ENCODE assay signal across 13 cellular contexts in the genomic region with DNA sequence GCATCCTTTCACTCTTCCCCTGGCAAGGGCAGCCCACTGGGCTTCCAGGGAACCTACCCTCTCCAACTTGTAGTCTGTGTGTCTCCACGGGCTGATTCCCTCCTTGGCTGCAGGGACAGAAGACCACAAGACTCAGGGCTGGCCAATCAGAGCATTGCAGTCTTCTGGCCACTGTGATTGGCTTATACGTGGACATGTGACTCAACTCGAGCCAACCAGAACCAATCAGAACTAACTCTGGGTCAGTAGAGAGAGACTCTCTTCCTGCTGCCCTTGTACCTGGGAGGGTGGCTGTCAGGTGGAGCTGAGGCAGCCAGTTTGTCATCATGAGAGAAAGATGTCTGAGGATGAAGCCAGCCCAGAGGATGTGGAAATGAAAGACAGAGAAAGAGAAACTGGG.
DNase-seq lines count a peak whose midpoint lies in the region; ATAC-seq, FAIRE-seq and TF ChIP-seq lines count a peak whose summit lies in the region.
"Had no signal": no experiment of that assay in that cellular context is flagged by ENCODE, and none has a peak within 500 bp of the region (broad histone marks: within the 10 kb centered on the region; RNA-seq: fewer than 3 reads in every experiment).

No MANE protein-coding gene starts in this region.

- 89 to 96% methylated on average over 3 of the region's 3 CpGs for WGBS in lung, 2 donors

- ATAC-seq in WTC11 (peak; percentile 14; the same call in 1 of the 2 replicates), lung (ENCODE audit: insufficient read depth, low FRiP score) (no peak), thoracic aorta (ENCODE audit: insufficient number of reproducible peaks, low FRiP score, low read depth) (no peak), natural killer cell (no peak)
- ATAC-seq: stimulated activated naive CD8-positive, alpha-beta T cell treated with anti-CD3 and anti-CD28 coated beads, Interleukin-15, Interleukin-2, amounts not matched to agents 100 U/mL and 50 U/mL, for 24 hours had no signal

- H3K27me3 ChIP-seq in lung (ENCODE audit: control insufficient read depth, insufficient read depth) (no peaks in the 10 kb centered on the region), thoracic aorta (replicated peaks; ENCODE audit: insufficient read depth) (no peaks in the 10 kb centered on the region)

- TF ChIP-seq CTCF in WTC11 (IDR thresholded peaks at IDR 0.05) = no peak
- no peak for TF ChIP-seq CTCF in lung (IDR thresholded peaks at IDR 0.05; ENCODE audit: control extremely low read depth, extremely low read depth)
- no peak for TF ChIP-seq CTCF in thoracic aorta (IDR thresholded peaks at IDR 0.05)
- TF ChIP-seq CTCF in natural killer cell (IDR thresholded peaks at IDR 0.05) = no peak

- no peak for FAIRE-seq in GM12891 (lab: Jason Lieb, UNC)
- FAIRE-seq: islet of Langerhans had no signal

- H3K4me1 Mint-ChIP-seq in WTC11 (peaks cover 20% of the 10 kb centered on the region), natural killer cell (peaks cover 5 to 17% of the 10 kb centered on the region in 2 donors)
- H3K4me1 Mint-ChIP-seq: naive B cell had no signal

- POLR2A ChIA-PET in WTC11 (lab: Charles Lee) = no interaction called here

- no peak for TF ChIP-seq EP300 in Ishikawa (IDR thresholded peaks at IDR 0.05; ENCODE audit: borderline replicate concordance)

- H3K4me1 ChIP-seq in lung (ENCODE audit: control insufficient read depth in 2 of 2, insufficient read depth in 2 of 2, low read length in 2 of 2) (peaks cover 3 to 8% of the 10 kb centered on the region in 2 donors), thoracic aorta (ENCODE audit: control insufficient read depth in 1 of 2, low read depth in 2 of 2) (peaks cover 35 to 79% of the 10 kb centered on the region in 2 donors)

- intact Hi-C loops in natural killer cell (cut with micrococcal nuclease) = no loop called here

- DNase-seq in WTC11 (ENCODE audit: low spot score) = no peak
- no peak for DNase-seq in lung (ENCODE audit: low spot score)
- no peak for DNase-seq in thoracic aorta (ENCODE audit: low spot score)
- no peak for DNase-seq in natural killer cell
- DNase-seq in GM12891 (ENCODE audit: insufficient read length, low spot score) = no peak
- no peak for DNase-seq in effector CD4-positive, alpha-beta T cell
- DNase-seq: activated CD4-positive, alpha-beta T cell treated with anti-CD3 and anti-CD28 coated beads for 1 hour; CD4-positive, alpha-beta T cell; naive B cell; stimulated activated naive CD8-positive, alpha-beta T cell treated with anti-CD3 and anti-CD28 coated beads, Interleukin-15, Interleukin-2, amounts not matched to agents 100 U/mL and 50 U/mL, for 24 hours had no signal

- CTCF ChIA-PET in WTC11 (lab: Charles Lee) = no interaction called here

- no peak overlapping the region for H3K27ac Mint-ChIP-seq in WTC11
- H3K27ac Mint-ChIP-seq in natural killer cell = no peak overlapping the region
- H3K27ac Mint-ChIP-seq: CD4-positive, alpha-beta T cell had no signal

- H3K4me3 Mint-ChIP-seq in WTC11 (no peak overlapping the region), natural killer cell (no peak overlapping the region)
- H3K4me3 Mint-ChIP-seq: CD4-positive, alpha-beta T cell; naive B cell had no signal

- no peaks in the 10 kb centered on the region for H3K36me3 ChIP-seq in lung (ENCODE audit: control insufficient read depth in 2 of 2, insufficient read depth in 2 of 2, low read length in 2 of 2)
- H3K36me3 ChIP-seq in thoracic aorta = no peaks in the 10 kb centered on the region

- H3K27me3 Mint-ChIP-seq in WTC11 (ENCODE audit: low read depth) = no peaks in the 10 kb centered on the region; the same call in 1 of the 2 replicates
- no peaks in the 10 kb centered on the region for H3K27me3 Mint-ChIP-seq in natural killer cell (ENCODE audit: low read depth in 2 of 2)
- H3K27me3 Mint-ChIP-seq: CD4-positive, alpha-beta T cell had no signal

- H3K4me3 ChIP-seq in lung (no peak overlapping the region), thoracic aorta (no peak overlapping the region)

- no peak for TF ChIP-seq RAD21 in Ishikawa (IDR thresholded peaks at IDR 0.05; ENCODE audit: low read depth)

- no peak for TF ChIP-seq POLR2A in GM12891 (IDR thresholded peaks at IDR 0.05; ENCODE audit: low read depth, low read length)

- H3K9me3 Mint-ChIP-seq in WTC11 (peaks cover 18% of the 10 kb centered on the region), natural killer cell (no peaks in the 10 kb centered on the region)
- H3K9me3 Mint-ChIP-seq: CD4-positive, alpha-beta T cell had no signal

- no peaks in the 10 kb centered on the region for H3K9me3 ChIP-seq in lung (ENCODE audit: control insufficient read depth in 2 of 2, insufficient read depth in 1 of 2, low read length in 1 of 2)
- H3K9me3 ChIP-seq in thoracic aorta = no peaks in the 10 kb centered on the region

- H3K27ac ChIP-seq in lung (ENCODE audit: low read depth in 1 of 2, low read length in 1 of 2) (peak overlapping the region; percentile 43 to 68), thoracic aorta (peak overlapping the region; percentile 87)
- H3K27ac ChIP-seq: HL-60 had no signal

- H3K36me3 Mint-ChIP-seq in WTC11 (peaks cover 6% of the 10 kb centered on the region), natural killer cell (no peaks in the 10 kb centered on the region)
- H3K36me3 Mint-ChIP-seq: naive B cell had no signal

TF ChIP-seq in Ishikawa, 13 proteins besides CTCF, POLR2A, EP300 and RAD21:
- no peak for TF ChIP-seq ZBTB7A (IDR thresholded peaks at IDR 0.05; ENCODE audit: low read depth)
- TF ChIP-seq, protein P1, sequence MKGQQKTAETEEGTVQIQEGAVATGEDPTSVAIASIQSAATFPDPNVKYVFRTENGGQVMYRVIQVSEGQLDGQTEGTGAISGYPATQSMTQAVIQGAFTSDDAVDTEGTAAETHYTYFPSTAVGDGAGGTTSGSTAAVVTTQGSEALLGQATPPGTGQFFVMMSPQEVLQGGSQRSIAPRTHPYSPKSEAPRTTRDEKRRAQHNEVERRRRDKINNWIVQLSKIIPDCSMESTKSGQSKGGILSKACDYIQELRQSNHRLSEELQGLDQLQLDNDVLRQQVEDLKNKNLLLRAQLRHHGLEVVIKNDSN (IDR thresholded peaks at IDR 0.05) = peak; percentile 94

TF ChIP-seq in WTC11, 78 proteins besides CTCF, POLR2A, EP300 and RAD21 (continues in another document):
- TF ChIP-seq JUN (CRISPR knock-in tag; IDR thresholded peaks at IDR 0.05) (no peak), NFYB (CRISPR knock-in tag; conservative IDR thresholded peaks at IDR 0.05; ENCODE audit: low read depth) (peak; percentile 37; the same call in 1 of the 2 replicates), FOXP1 (CRISPR knock-in tag; IDR thresholded peaks at IDR 0.05; ENCODE audit: borderline replicate concordance) (no peak)
- TF ChIP-seq, protein P1 (CRISPR knock-in tag; IDR thresholded peaks at IDR 0.05) = peak; percentile 64; the same call in 1 of the 2 replicates
- TF ChIP-seq, protein P2, sequence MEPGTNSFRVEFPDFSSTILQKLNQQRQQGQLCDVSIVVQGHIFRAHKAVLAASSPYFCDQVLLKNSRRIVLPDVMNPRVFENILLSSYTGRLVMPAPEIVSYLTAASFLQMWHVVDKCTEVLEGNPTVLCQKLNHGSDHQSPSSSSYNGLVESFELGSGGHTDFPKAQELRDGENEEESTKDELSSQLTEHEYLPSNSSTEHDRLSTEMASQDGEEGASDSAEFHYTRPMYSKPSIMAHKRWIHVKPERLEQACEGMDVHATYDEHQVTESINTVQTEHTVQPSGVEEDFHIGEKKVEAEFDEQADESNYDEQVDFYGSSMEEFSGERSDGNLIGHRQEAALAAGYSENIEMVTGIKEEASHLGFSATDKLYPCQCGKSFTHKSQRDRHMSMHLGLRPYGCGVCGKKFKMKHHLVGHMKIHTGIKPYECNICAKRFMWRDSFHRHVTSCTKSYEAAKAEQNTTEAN (CRISPR knock-in tag; IDR thresholded peaks at IDR 0.05) = no peak

TF ChIP-seq in GM12891, 5 proteins besides CTCF, POLR2A, EP300 and RAD21:
- no peak for TF ChIP-seq POU2F2 (IDR thresholded peaks at IDR 0.05; ENCODE audit: low read depth, low read length)
- TF ChIP-seq SPI1 (IDR thresholded peaks at IDR 0.05; ENCODE audit: low read depth, low read length) = no peak
- TF ChIP-seq TAF1 (IDR thresholded peaks at IDR 0.05; ENCODE audit: low read depth, low read length) = no peak
- no peak for TF ChIP-seq PAX5 (IDR thresholded peaks at IDR 0.05; ENCODE audit: insufficient read depth, low read length, severe bottlenecking)
- TF ChIP-seq POLR2AphosphoS5 (IDR thresholded peaks at IDR 0.05; ENCODE audit: low read depth, low read length) = no peak
TF ChIP-seq in GM12891: peak in this region for 0.
